Comparison of ENCODE assay signal across 21 cellular contexts in the genomic region with DNA sequence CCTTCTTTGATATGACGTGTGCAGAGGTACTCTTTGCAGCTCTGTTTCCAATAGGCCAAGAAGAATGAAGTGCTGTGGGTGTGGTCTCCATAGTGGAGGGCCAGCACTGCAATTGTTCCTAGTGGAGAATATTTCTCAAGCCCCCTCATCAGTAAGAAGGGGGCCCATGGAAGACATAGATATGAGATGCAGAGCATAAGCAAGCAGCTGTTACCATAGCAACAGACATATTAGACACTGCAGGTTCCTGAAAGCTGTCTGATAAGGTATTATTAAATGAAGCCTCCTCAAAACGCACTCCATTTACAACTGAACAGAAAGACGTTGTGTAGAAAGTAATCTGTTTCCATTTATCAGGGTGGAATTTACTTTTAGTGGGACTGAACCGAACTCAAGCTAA.
"Had no signal": no experiment of that assay in that cellular context is flagged by ENCODE, and none has a peak within 500 bp of the region (broad histone marks: within the 10 kb centered on the region; RNA-seq: fewer than 3 reads in every experiment).

No MANE protein-coding gene starts in this region.

- H3K4me1 ChIP-seq: body of pancreas, parathyroid adenoma, stomach, suprapubic skin, uterus had no signal

- H3K36me3 ChIP-seq: uterus had no signal

- H3K4me3 ChIP-seq: body of pancreas, mucosa of descending colon, stomach, suprapubic skin, transverse colon, uterus had no signal

- FAIRE-seq: endometrium, keratinocyte, small intestine had no signal

- H3K27me3 ChIP-seq: body of pancreas, stomach, suprapubic skin, transverse colon, uterus had no signal

- ATAC-seq: body of pancreas; left colon; mucosa of descending colon; sciatic nerve; stimulated activated memory B cell treated with anti-CD40 and anti-IgM and Interleukin-4, amounts not matched to agents 10 μg/mL and 1 μg/mL and 100 μg/mL, for 72 hours; WTC11 had no signal

- DNase-seq: activated gamma-delta T cell treated with Interleukin-2 at 50 U/mL for 16 hours; activated T-cell treated with anti-CD3 and anti-CD28 coated beads, Interleukin-2, amount 50 U/mL, for 1 hour; anterior cingulate cortex; body of pancreas; left colon; mesenchymal stem cell; mucosa of descending colon; nephron progenitor cell; nucleus accumbens; small intestine; stimulated activated CD4-positive, alpha-beta T cell treated with anti-CD3 and anti-CD28 coated beads, Interleukin-15, amount 100 ng/mL, for 24 hours; stomach; transverse colon; uterus had no signal

- H2AFZ ChIP-seq: parathyroid adenoma had no signal

- H3K27ac ChIP-seq: body of pancreas, parathyroid adenoma, stomach, suprapubic skin, transverse colon, uterus had no signal

- H3K79me2 ChIP-seq: parathyroid adenoma had no signal

- H3K9ac ChIP-seq: parathyroid adenoma had no signal

- H3K9me3 ChIP-seq: body of pancreas, mucosa of descending colon, stomach, suprapubic skin, transverse colon, uterus had no signal
